Comparison of ENCODE assay signal across 1 cellular context in the genomic region with DNA sequence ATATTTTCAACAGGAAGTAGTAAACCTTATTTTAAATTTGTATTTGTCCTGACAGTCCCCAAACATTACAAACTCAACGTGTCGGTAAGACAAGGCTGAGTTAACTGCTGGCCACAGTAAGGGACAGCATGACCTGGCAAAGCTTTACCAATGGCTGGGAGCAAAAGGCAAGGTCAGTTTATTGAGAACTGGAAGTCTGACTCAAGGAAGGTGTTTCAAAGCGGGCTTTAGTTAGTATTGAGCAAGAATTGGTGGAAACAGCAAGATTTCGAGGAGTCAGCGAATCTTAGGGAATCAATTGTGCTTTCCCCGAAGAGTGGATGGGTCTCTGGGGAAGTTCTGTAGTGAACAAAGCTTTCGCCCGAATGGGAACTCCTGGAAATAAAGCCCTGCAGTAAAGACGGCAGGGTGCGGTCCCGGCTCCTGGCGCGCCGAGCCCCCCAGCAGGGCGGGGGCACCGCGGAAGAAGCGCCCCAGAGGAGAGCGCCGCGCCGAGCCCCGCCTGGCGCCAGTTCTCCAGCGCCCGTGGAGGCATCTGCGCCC.
TF ChIP-seq lines count a peak whose summit lies in the region.

No MANE protein-coding gene starts in this region.

TF ChIP-seq in HepG2, 621 proteins besides CTCF, POLR2A, EP300 and RAD21 (continues in another document):
- TF ChIP-seq ZNF282 (IDR thresholded peaks at IDR 0.05; ENCODE audit: partially characterized antibody) (no peak), MAFG (CRISPR knock-in tag; IDR thresholded peaks at IDR 0.05) (peak; percentile 71), CENPBD1 (CRISPR knock-in tag; IDR thresholded peaks at IDR 0.05; ENCODE audit: borderline replicate concordance, low read depth) (0 out of 2 replicates have a peak, but pooled peaks have one; percentile 71), ZNF20 (CRISPR knock-in tag; IDR thresholded peaks at IDR 0.05) (peak; percentile 95), RARA (CRISPR knock-in tag; IDR thresholded peaks at IDR 0.05) (0 out of 2 replicates have a peak, but pooled peaks have one; percentile 5), CEBPB (IDR thresholded peaks at IDR 0.05; ENCODE audit: borderline replicate concordance, low read depth, low read length) (peak; percentile 92), ZNF660 (CRISPR knock-in tag; IDR thresholded peaks at IDR 0.05; ENCODE audit: borderline replicate concordance, low read depth) (0 out of 2 replicates have a peak, but pooled peaks have one; percentile 36), ZNF605 (CRISPR knock-in tag; IDR thresholded peaks at IDR 0.05) (no peak), MAF1 (CRISPR knock-in tag; IDR thresholded peaks at IDR 0.05; ENCODE audit: borderline replicate concordance) (no peak), CAMTA2 (CRISPR knock-in tag; IDR thresholded peaks at IDR 0.05; ENCODE audit: borderline replicate concordance) (no peak; the same call in none of the 2 replicates), SIN3A (IDR thresholded peaks at IDR 0.05; ENCODE audit: borderline replicate concordance, low read depth, low read length) (0 out of 2 replicates have a peak, but pooled peaks have one; percentile 17), ZNF512B (CRISPR knock-in tag; IDR thresholded peaks at IDR 0.05; ENCODE audit: borderline replicate concordance) (peak; percentile 20; the same call in 1 of the 2 replicates), ZBTB7B (CRISPR knock-in tag; IDR thresholded peaks at IDR 0.05) (peak; percentile 94; the same call in 1 of the 2 replicates), ZNF24 (IDR thresholded peaks at IDR 0.05) (no peak), HOXA3 (CRISPR knock-in tag; IDR thresholded peaks at IDR 0.05) (no peak), ZNF180 (CRISPR knock-in tag; IDR thresholded peaks at IDR 0.05; ENCODE audit: borderline replicate concordance, low read depth) (no peak), SRSF1 (optimal IDR thresholded peaks at IDR 0.05; ENCODE audit: low read depth, low read length) (no peak), NCOA1 (CRISPR knock-in tag; IDR thresholded peaks at IDR 0.05) (no peak), NFIC (IDR thresholded peaks at IDR 0.05; ENCODE audit: low read length) (0 out of 2 replicates have a peak, but pooled peaks have one; percentile 42), TOE1 (CRISPR knock-in tag; IDR thresholded peaks at IDR 0.05) (0 out of 2 replicates have a peak, but pooled peaks have one; percentile 20), NR2F6 (IDR thresholded peaks at IDR 0.05) (no peak), NR2F6 (CRISPR knock-in tag; IDR thresholded peaks at IDR 0.05) (peak; percentile 5; the same call in 1 of the 2 replicates), ZNF879 (CRISPR knock-in tag; IDR thresholded peaks at IDR 0.05) (0 out of 2 replicates have a peak, but pooled peaks have one; percentile 52), ZNF772 (CRISPR knock-in tag; IDR thresholded peaks at IDR 0.05) (no peak), NRL (CRISPR knock-in tag; IDR thresholded peaks at IDR 0.05; ENCODE audit: borderline replicate concordance) (no peak), GABPB1 (CRISPR knock-in tag; IDR thresholded peaks at IDR 0.05) (no peak), SNAPC5 (CRISPR knock-in tag; IDR thresholded peaks at IDR 0.05; ENCODE audit: borderline replicate concordance) (peak; percentile 24; the same call in 1 of the 2 replicates), MAFF (IDR thresholded peaks at IDR 0.05; ENCODE audit: low read depth, low read length) (peak; percentile 96), ZNF570 (CRISPR knock-in tag; IDR thresholded peaks at IDR 0.05; ENCODE audit: borderline replicate concordance) (no peak), CEBPG (CRISPR knock-in tag; IDR thresholded peaks at IDR 0.05) (peak; percentile 61), KDM5A (IDR thresholded peaks at IDR 0.05; ENCODE audit: borderline replicate concordance, low read length) (peak; percentile 59; the same call in 1 of the 2 replicates), ZC3H4 (CRISPR knock-in tag; IDR thresholded peaks at IDR 0.05; ENCODE audit: borderline replicate concordance) (peak; percentile 94), ZBTB1 (CRISPR knock-in tag; IDR thresholded peaks at IDR 0.05; ENCODE audit: borderline replicate concordance) (no peak), SP140L (CRISPR knock-in tag; IDR thresholded peaks at IDR 0.05; ENCODE audit: borderline replicate concordance) (peak; percentile 23; the same call in 1 of the 2 replicates), DNMT3B (CRISPR knock-in tag; conservative IDR thresholded peaks at IDR 0.05) (peak; percentile 82; the same call in 1 of the 2 replicates)
- TF ChIP-seq, protein P1, sequence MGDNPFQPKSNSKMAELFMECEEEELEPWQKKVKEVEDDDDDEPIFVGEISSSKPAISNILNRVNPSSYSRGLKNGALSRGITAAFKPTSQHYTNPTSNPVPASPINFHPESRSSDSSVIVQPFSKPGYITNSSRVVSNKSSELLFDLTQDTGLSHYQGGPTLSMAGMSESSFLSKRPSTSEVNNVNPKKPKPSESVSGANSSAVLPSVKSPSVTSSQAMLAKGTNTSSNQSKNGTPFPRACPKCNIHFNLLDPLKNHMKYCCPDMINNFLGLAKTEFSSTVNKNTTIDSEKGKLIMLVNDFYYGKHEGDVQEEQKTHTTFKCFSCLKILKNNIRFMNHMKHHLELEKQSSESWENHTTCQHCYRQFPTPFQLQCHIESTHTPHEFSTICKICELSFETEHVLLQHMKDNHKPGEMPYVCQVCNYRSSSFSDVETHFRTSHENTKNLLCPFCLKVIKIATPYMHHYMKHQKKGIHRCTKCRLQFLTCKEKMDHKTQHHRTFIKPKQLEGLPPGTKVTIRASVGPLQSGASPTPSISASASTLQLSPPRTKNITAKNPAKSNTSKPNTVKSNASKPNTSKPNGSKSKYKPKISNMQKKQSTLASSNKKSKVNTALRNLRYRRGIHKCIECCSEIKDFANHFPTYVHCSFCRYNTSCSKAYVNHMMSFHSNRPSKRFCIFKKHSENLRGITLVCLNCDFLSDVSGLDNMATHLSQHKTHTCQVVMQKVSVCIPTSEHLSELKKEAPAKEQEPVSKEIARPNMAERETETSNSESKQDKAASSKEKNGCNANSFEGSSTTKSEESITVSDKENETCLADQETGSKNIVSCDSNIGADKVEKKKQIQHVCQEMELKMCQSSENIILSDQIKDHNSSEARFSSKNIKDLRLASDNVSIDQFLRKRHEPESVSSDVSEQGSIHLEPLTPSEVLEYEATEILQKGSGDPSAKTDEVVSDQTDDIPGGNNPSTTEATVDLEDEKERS (CRISPR knock-in tag; IDR thresholded peaks at IDR 0.05) = no peak
- TF ChIP-seq, protein P2, sequence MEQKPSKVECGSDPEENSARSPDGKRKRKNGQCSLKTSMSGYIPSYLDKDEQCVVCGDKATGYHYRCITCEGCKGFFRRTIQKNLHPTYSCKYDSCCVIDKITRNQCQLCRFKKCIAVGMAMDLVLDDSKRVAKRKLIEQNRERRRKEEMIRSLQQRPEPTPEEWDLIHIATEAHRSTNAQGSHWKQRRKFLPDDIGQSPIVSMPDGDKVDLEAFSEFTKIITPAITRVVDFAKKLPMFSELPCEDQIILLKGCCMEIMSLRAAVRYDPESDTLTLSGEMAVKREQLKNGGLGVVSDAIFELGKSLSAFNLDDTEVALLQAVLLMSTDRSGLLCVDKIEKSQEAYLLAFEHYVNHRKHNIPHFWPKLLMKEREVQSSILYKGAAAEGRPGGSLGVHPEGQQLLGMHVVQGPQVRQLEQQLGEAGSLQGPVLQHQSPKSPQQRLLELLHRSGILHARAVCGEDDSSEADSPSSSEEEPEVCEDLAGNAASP (CRISPR knock-in tag; IDR thresholded peaks at IDR 0.05; ENCODE audit: borderline replicate concordance) = no peak
- TF ChIP-seq, protein P3, sequence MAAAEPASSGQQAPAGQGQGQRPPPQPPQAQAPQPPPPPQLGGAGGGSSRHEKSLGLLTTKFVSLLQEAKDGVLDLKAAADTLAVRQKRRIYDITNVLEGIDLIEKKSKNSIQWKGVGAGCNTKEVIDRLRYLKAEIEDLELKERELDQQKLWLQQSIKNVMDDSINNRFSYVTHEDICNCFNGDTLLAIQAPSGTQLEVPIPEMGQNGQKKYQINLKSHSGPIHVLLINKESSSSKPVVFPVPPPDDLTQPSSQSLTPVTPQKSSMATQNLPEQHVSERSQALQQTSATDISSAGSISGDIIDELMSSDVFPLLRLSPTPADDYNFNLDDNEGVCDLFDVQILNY (CRISPR knock-in tag; conservative IDR thresholded peaks at IDR 0.05) = 0 out of 2 replicates have a peak, but pooled peaks have one; percentile 4
- TF ChIP-seq, protein P4, sequence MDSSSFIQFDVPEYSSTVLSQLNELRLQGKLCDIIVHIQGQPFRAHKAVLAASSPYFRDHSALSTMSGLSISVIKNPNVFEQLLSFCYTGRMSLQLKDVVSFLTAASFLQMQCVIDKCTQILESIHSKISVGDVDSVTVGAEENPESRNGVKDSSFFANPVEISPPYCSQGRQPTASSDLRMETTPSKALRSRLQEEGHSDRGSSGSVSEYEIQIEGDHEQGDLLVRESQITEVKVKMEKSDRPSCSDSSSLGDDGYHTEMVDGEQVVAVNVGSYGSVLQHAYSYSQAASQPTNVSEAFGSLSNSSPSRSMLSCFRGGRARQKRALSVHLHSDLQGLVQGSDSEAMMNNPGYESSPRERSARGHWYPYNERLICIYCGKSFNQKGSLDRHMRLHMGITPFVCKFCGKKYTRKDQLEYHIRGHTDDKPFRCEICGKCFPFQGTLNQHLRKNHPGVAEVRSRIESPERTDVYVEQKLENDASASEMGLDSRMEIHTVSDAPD (CRISPR knock-in tag; IDR thresholded peaks at IDR 0.05) = peak; percentile 31; the same call in 1 of the 2 replicates
- TF ChIP-seq, protein P5, sequence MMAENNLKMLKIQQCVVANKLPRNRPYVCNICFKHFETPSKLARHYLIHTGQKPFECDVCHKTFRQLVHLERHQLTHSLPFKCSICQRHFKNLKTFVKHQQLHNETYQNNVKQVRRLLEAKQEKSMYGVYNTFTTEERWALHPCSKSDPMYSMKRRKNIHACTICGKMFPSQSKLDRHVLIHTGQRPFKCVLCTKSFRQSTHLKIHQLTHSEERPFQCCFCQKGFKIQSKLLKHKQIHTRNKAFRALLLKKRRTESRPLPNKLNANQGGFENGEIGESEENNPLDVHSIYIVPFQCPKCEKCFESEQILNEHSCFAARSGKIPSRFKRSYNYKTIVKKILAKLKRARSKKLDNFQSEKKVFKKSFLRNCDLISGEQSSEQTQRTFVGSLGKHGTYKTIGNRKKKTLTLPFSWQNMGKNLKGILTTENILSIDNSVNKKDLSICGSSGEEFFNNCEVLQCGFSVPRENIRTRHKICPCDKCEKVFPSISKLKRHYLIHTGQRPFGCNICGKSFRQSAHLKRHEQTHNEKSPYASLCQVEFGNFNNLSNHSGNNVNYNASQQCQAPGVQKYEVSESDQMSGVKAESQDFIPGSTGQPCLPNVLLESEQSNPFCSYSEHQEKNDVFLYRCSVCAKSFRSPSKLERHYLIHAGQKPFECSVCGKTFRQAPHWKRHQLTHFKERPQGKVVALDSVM (CRISPR knock-in tag; IDR thresholded peaks at IDR 0.05) = no peak
- TF ChIP-seq, protein P6, sequence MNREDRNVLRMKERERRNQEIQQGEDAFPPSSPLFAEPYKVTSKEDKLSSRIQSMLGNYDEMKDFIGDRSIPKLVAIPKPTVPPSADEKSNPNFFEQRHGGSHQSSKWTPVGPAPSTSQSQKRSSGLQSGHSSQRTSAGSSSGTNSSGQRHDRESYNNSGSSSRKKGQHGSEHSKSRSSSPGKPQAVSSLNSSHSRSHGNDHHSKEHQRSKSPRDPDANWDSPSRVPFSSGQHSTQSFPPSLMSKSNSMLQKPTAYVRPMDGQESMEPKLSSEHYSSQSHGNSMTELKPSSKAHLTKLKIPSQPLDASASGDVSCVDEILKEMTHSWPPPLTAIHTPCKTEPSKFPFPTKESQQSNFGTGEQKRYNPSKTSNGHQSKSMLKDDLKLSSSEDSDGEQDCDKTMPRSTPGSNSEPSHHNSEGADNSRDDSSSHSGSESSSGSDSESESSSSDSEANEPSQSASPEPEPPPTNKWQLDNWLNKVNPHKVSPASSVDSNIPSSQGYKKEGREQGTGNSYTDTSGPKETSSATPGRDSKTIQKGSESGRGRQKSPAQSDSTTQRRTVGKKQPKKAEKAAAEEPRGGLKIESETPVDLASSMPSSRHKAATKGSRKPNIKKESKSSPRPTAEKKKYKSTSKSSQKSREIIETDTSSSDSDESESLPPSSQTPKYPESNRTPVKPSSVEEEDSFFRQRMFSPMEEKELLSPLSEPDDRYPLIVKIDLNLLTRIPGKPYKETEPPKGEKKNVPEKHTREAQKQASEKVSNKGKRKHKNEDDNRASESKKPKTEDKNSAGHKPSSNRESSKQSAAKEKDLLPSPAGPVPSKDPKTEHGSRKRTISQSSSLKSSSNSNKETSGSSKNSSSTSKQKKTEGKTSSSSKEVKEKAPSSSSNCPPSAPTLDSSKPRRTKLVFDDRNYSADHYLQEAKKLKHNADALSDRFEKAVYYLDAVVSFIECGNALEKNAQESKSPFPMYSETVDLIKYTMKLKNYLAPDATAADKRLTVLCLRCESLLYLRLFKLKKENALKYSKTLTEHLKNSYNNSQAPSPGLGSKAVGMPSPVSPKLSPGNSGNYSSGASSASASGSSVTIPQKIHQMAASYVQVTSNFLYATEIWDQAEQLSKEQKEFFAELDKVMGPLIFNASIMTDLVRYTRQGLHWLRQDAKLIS (CRISPR knock-in tag; IDR thresholded peaks at IDR 0.05) = peak; percentile 88; the same call in 1 of the 2 replicates
- TF ChIP-seq, protein P7, sequence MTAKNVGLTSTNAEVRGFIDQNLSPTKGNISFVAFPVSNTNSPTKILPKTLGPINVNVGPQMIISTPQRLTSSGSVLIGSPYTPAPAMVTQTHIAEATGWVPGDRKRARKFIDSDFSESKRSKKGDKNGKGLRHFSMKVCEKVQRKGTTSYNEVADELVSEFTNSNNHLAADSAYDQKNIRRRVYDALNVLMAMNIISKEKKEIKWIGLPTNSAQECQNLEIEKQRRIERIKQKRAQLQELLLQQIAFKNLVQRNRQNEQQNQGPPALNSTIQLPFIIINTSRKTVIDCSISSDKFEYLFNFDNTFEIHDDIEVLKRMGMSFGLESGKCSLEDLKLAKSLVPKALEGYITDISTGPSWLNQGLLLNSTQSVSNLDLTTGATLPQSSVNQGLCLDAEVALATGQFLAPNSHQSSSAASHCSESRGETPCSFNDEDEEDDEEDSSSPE (CRISPR knock-in tag; IDR thresholded peaks at IDR 0.05) = no peak
